In genomic region chrX:92249125-92249524, GRCh38 we compare ENCODE assay signal across 8 cellular contexts.
"Had no signal": no experiment of that assay in that cellular context is flagged by ENCODE, and none has a peak within 500 bp of the region (broad histone marks: within the 10 kb centered on the region; RNA-seq: fewer than 3 reads in every experiment).

No MANE protein-coding gene starts in this region.

- H3K4me3 Mint-ChIP-seq: GM23338, H9 had no signal

- FAIRE-seq: H1, H54, HTR-8/SVneo, K562 had no signal

- H2AFZ ChIP-seq: GM23338 had no signal

- H3K27ac Mint-ChIP-seq: GM23338, H9 had no signal

- H3K4me1 Mint-ChIP-seq: GM23338 had no signal

- ATAC-seq: GM23338, K562 had no signal

- H3K4me2 ChIP-seq: GM23338 had no signal

- DNase-seq: H9, HCEC 1CT, IMR-90 had no signal

- H3K4me3 ChIP-seq: GM23338, K562 had no signal
